In the genomic region with DNA sequence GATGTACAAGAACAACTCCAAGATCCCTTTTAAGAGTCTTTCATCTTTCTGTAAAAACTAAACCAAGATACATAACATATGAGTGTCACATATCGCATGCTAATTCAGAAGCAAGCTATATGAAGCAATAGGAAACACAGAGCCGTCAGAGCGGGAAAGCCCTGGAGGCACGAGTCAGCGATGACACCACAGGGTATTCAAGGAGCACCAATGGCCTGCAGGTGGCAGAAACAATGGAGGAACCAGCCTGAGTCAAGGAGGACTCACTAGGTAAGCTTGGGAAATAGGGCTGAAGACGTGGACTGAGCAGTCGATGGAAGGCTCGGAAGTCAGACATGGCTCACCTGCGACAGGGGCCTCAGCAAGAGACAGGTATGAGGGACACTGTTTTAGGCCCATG, we compare ENCODE assay signal across 8 cellular contexts.
DNase-seq lines count a peak whose midpoint lies in the region; TF ChIP-seq lines count a peak whose summit lies in the region.

No MANE protein-coding gene starts in this region.

- peaks cover 3% of the 10 kb centered on the region for H3K79me1 ChIP-seq in trophoblast cell (ENCODE audit: low read length)

- H4K8ac ChIP-seq in trophoblast cell (ENCODE audit: low read depth, low read length): no peak overlapping the region

- DNase-seq in NCI-H748 (lab: John Stamatoyannopoulos, UW; ENCODE audit: unreplicated experiment): peak; percentile 3
- no peak for DNase-seq in NCI-H748 treated with DMSO at 0.1 percent for 48 hours (lab: John Stamatoyannopoulos, UW)
- DNase-seq in T-helper 2 cell treated with Interferon-gamma antibody and Interleukin-4, amounts not matched to agents 5 μg/mL and 100 μg/mL, for 36 hours (ENCODE audit: low spot score): peak; percentile 73
- DNase-seq in trophoblast cell: peak; percentile 99
- no peak for DNase-seq in GM13976 (ENCODE audit: low spot score)
- no peak for DNase-seq in dedifferentiated amniotic fluid mesenchymal stem cell (ENCODE audit: extremely low spot score)
- no peak for DNase-seq in NCI-H1105 treated with DMSO at 0.1 percent for 48 hours (lab: John Stamatoyannopoulos, UW)

- H3K27me3 ChIP-seq in trophoblast cell (ENCODE audit: insufficient read depth, low read length): no peaks in the 10 kb centered on the region

- no peak overlapping the region for H4K91ac ChIP-seq in trophoblast cell (ENCODE audit: low read depth, low read length)

- H2AK5ac ChIP-seq in trophoblast cell (ENCODE audit: low read length): no peak overlapping the region

- no peak overlapping the region for H3K14ac ChIP-seq in trophoblast cell (ENCODE audit: low read length)

- no peak overlapping the region for H3K4ac ChIP-seq in trophoblast cell (ENCODE audit: low read depth, low read length)

- H3K4me3 ChIP-seq in trophoblast cell (ENCODE audit: low read depth, low read length): no peak overlapping the region

- H2BK5ac ChIP-seq in trophoblast cell (ENCODE audit: low read depth, low read length, poor library complexity): no peak overlapping the region

- no peak overlapping the region for H2AFZ ChIP-seq in trophoblast cell (ENCODE audit: insufficient read depth, low read length, poor library complexity)

- H3K79me2 ChIP-seq in trophoblast cell (ENCODE audit: control insufficient read depth, insufficient read depth, low read length, poor library complexity): no peaks in the 10 kb centered on the region

- H2BK120ac ChIP-seq in trophoblast cell (ENCODE audit: insufficient read depth, low read length, poor library complexity): no peak overlapping the region

- whole genome bisulfite sequencing in trophoblast cell (ENCODE audit: extremely low coverage, insufficient coverage, insufficient read length): no CpG with 5 or more reads among the region's 9 CpGs

- no peak overlapping the region for H4K12ac ChIP-seq in trophoblast cell (ENCODE audit: low read depth, low read length)

- in situ Hi-C loops in GM13976 (cut with MboI; ENCODE audit: low sequenced_read_pairs, unreplicated experiment): no loop called here

- TF ChIP-seq CTCF in GM13976 (IDR thresholded peaks at IDR 0.05; ENCODE audit: borderline replicate concordance, control extremely low read depth, extremely low read depth, insufficient read depth, missing control alignments): no peak

- peaks cover 48% of the 10 kb centered on the region for H3K36me3 Mint-ChIP-seq in T-helper 2 cell treated with Interferon-gamma antibody and Interleukin-4, amounts not matched to agents 5 μg/mL and 100 μg/mL, for 36 hours (ENCODE audit: low read depth)

- peaks cover 2% of the 10 kb centered on the region for H3K9me3 ChIP-seq in trophoblast cell (ENCODE audit: insufficient read depth, low read depth, low read length)

- peaks cover 0 to 4% of the 10 kb centered on the region in 2 experiments for H3K36me3 ChIP-seq in trophoblast cell (ENCODE audit: control insufficient read depth in 1 of 2, insufficient read depth in 2 of 2, low read length in 2 of 2)

- no peaks in the 10 kb centered on the region for H3K27me3 Mint-ChIP-seq in T-helper 2 cell treated with Interferon-gamma antibody and Interleukin-4, amounts not matched to agents 5 μg/mL and 100 μg/mL, for 36 hours (ENCODE audit: low read depth)

- no peak overlapping the region for H3K9ac ChIP-seq in trophoblast cell (ENCODE audit: low read length)

- H3K4me1 ChIP-seq in trophoblast cell (ENCODE audit: control insufficient read depth in 1 of 2, insufficient read depth in 2 of 2, low read length in 2 of 2): peaks cover 12 to 16% of the 10 kb centered on the region in 2 experiments

- H3K18ac ChIP-seq in trophoblast cell (ENCODE audit: low read length): no peak overlapping the region

- H3K4me2 ChIP-seq in trophoblast cell (ENCODE audit: low read length): no peak overlapping the region

- H2BK12ac ChIP-seq in trophoblast cell (ENCODE audit: low read length): no peak overlapping the region

- H3K4me3 Mint-ChIP-seq in T-helper 2 cell treated with Interferon-gamma antibody and Interleukin-4, amounts not matched to agents 5 μg/mL and 100 μg/mL, for 36 hours: peak overlapping the region; percentile 76

- peak overlapping the region; percentile 97 for H3K27ac Mint-ChIP-seq in T-helper 2 cell treated with Interferon-gamma antibody and Interleukin-4, amounts not matched to agents 5 μg/mL and 100 μg/mL, for 36 hours

- peaks cover 81% of the 10 kb centered on the region for H3K4me1 Mint-ChIP-seq in T-helper 2 cell treated with Interferon-gamma antibody and Interleukin-4, amounts not matched to agents 5 μg/mL and 100 μg/mL, for 36 hours (ENCODE audit: low read depth)

- H3K27ac ChIP-seq in cingulate gyrus (ENCODE audit: low read depth, low read length) (peak overlapping the region; percentile 83), trophoblast cell (ENCODE audit: low read depth, low read length) (no peak overlapping the region)

- H3K23ac ChIP-seq in trophoblast cell (ENCODE audit: low read length): no peak overlapping the region

- no peaks in the 10 kb centered on the region for H3K9me3 Mint-ChIP-seq in T-helper 2 cell treated with Interferon-gamma antibody and Interleukin-4, amounts not matched to agents 5 μg/mL and 100 μg/mL, for 36 hours

Comparison
In these comparisons a context has a peak if more than half of its experiments do, and no peak if none do; other contexts are left out.
1. DNase-seq: peak in NCI-H748 (single experiment), T-helper 2 cell treated with Interferon-gamma antibody and Interleukin-4, amounts not matched to agents 5 μg/mL and 100 μg/mL, for 36 hours (single experiment) and trophoblast cell (2 of 2); none in NCI-H748 treated with DMSO at 0.1 percent for 48 hours (single experiment), GM13976 (single experiment), dedifferentiated amniotic fluid mesenchymal stem cell (single experiment) and NCI-H1105 treated with DMSO at 0.1 percent for 48 hours (single experiment).